ENCODE assay signal across 27 cellular contexts in genomic region chr12:72444566-72444965, GRCh38.
"Had no signal": no experiment of that assay in that cellular context is flagged by ENCODE, and none has a peak within 500 bp of the region (broad histone marks: within the 10 kb centered on the region; RNA-seq: fewer than 3 reads in every experiment).

No MANE protein-coding gene starts in this region.

- H3K27me3 ChIP-seq: left lung, pancreas, stomach, testis, thyroid gland, transverse colon, upper lobe of left lung had no signal

- H3K4me1 ChIP-seq: left lung, lower lobe of right lung, prostate gland, stomach, testis, thyroid gland, transverse colon, upper lobe of left lung had no signal

- H3K4me3 ChIP-seq: left lung, lower lobe of right lung, pancreas, prostate gland, skin epidermis, stomach, testis, thyroid gland, transverse colon, upper lobe of left lung had no signal

- ATAC-seq: left colon; left lung; lower lobe of right lung; naive thymus-derived CD8-positive, alpha-beta T cell; pancreas; right cardiac atrium; sciatic nerve; stimulated activated naive B cell treated with anti-CD40 and anti-IgM and Interleukin-4, amounts not matched to agents 10 μg/mL and 1 μg/mL and 100 μg/mL, for 72 hours; stimulated activated naive CD8-positive, alpha-beta T cell treated with anti-CD3 and anti-CD28 coated beads, Interleukin-15, Interleukin-2, amounts not matched to agents 100 U/mL and 50 U/mL, for 24 hours had no signal

- H3K27ac ChIP-seq: left lung, lower lobe of right lung, pancreas, prostate gland, skin epidermis, stomach, testis, thyroid gland, transverse colon, upper lobe of left lung had no signal

- DNase-seq: immature natural killer cell; kidney; left colon; left lung; lower lobe of right lung; mammary epithelial cell; mesenchymal stem cell; naive thymus-derived CD8-positive, alpha-beta T cell; nucleus accumbens; pancreas; posterior cingulate gyrus; retina; right cardiac atrium; stimulated activated CD4-positive, alpha-beta T cell treated with anti-CD3 and anti-CD28 coated beads, Interleukin-12 subunit alpha, Interleukin-12 subunit beta, amount 100 ng/mL, for 4 hours; stimulated activated CD4-positive, alpha-beta T cell treated with anti-CD3 and anti-CD28 coated beads, Interleukin-15, amount 100 ng/mL, for 24 hours; stimulated activated CD4-positive, alpha-beta T cell treated with anti-CD3 and anti-CD28 coated beads, Interleukin-2, amount 100 ng/mL, for 24 hours; stimulated activated CD4-positive, alpha-beta T cell treated with anti-CD3 and anti-CD28 coated beads, Interleukin-4, amount 100 ng/mL, for 1 hour; stimulated activated naive B cell treated with anti-CD40 and anti-IgM and Interleukin-4, amounts not matched to agents 10 μg/mL and 1 μg/mL and 100 μg/mL, for 72 hours; stimulated activated naive CD8-positive, alpha-beta T cell treated with anti-CD3 and anti-CD28 coated beads, Interleukin-15, Interleukin-2, amounts not matched to agents 100 U/mL and 50 U/mL, for 24 hours; stomach; testis; thyroid gland; transverse colon; upper lobe of left lung had no signal

- H3K36me3 ChIP-seq: left lung, lower lobe of right lung, pancreas, prostate gland, stomach, thyroid gland, transverse colon, upper lobe of left lung had no signal

- H3K9me3 ChIP-seq: lower lobe of right lung, pancreas, prostate gland, stomach, testis, thyroid gland, transverse colon, upper lobe of left lung had no signal
